ENCODE assay signal across 6 cellular contexts in the genomic region with DNA sequence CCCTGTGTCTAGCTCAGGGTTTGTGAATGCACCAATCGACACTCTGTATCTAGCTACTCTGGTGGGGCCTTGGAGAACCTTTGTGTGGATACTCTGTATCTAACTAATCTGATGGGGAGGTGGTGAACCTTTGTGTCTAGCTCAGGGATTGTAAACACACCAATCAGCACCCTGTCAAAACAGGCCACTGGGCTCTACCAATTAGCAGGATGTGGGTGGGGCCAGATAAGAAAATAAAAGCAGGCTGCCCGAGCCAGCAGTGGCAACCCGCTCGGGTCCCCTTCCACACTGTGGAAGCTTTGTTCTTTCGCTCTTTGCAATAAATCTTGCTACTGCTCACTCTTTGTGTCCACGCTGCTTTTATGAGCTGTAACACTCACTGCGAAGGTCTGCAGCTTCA. TPM values are rescaled to one million over a fixed set of nuclear protein-coding genes. Genes with fewer than 3 reads are reported as not detected.
DNase-seq lines count a peak whose midpoint lies in the region; ATAC-seq, FAIRE-seq and TF ChIP-seq lines count a peak whose summit lies in the region.
"Not testable (repeated sequence)": the region's sequence is repeated elsewhere in the genome, so short reads cannot be mapped to it uniquely, and the experiment has no call there.

No MANE protein-coding gene starts in this region.

- H3K27me3 ChIP-seq in dorsolateral prefrontal cortex; HepG2 (ENCODE audit: control insufficient read depth in 1 of 2, insufficient read depth in 2 of 2, low read length in 2 of 2); testis: not testable (repeated sequence)

- H3K9me3 Mint-ChIP-seq in brain, nephron, neural crest cell: not testable (repeated sequence)

- WGBS in HepG2 (ENCODE audit: low lambda C conversion rate) = 92% methylated on average over 7 of the region's 7 CpGs
- 80 to 84% methylated on average over 7 of the region's 7 CpGs for WGBS in testis, 2 donors

- not testable (repeated sequence) for BruUV-seq in HepG2 (replicated peaks; lab: Mats Ljungman, UMichigan)

- H3K36me3 ChIP-seq in HepG2 (replicated peaks in 1 of 2; ENCODE audit: control insufficient read depth in 1 of 2, insufficient read depth in 2 of 2, low read length in 2 of 2); testis (ENCODE audit: low read depth, missing control alignments): not testable (repeated sequence)

- H3K4me1 ChIP-seq in HepG2 (ENCODE audit: insufficient read depth, low read length) = peaks cover 42% of the 10 kb centered on the region
- H3K4me1 ChIP-seq in testis = not testable (repeated sequence)

- TF ChIP-seq POLR2A in HepG2 (IDR thresholded peaks at IDR 0.05; ENCODE audit: insufficient read depth in 1 of 2, low read depth in 2 of 2, low read length in 2 of 2); testis (IDR thresholded peaks at IDR 0.05): not testable (repeated sequence)

- peak overlapping the region in 47 of 59 donors; percentile 28 to 89 (median 74) for H3K27ac ChIP-seq in dorsolateral prefrontal cortex
- H3K27ac ChIP-seq in HepG2 (ENCODE audit: extremely low read length, insufficient read depth, low read length); testis: not testable (repeated sequence)

- not testable (repeated sequence) for H3K9me3 ChIP-seq in HepG2 (ENCODE audit: low read length); testis

- CTCF ChIA-PET in HepG2 (lab: Yijun Ruan, JAX; ENCODE audit: low intra/inter-chr PET ratio, low total read pairs) = not testable (repeated sequence)

- not testable (repeated sequence) for H3K79me2 ChIP-seq in HepG2 (ENCODE audit: insufficient read depth, low read length)

- POLR2A ChIA-PET in HepG2 (lab: Yijun Ruan, JAX) = not testable (repeated sequence)

- ATAC-seq in HepG2 = not testable (repeated sequence)

- peak overlapping the region in 1 of 5 experiments; percentile 71 for H3K4me3 Mint-ChIP-seq in brain
- H3K4me3 Mint-ChIP-seq in nephron = not testable (repeated sequence)
- peak overlapping the region; percentile 12 for H3K4me3 Mint-ChIP-seq in neural crest cell

- DNase-seq in dorsolateral prefrontal cortex (peak in 2 of 10 donors; percentile 39 to 54), testis (peak; percentile 56)
- DNase-seq in HepG2 (ENCODE audit: low spot score); neural crest cell (ENCODE audit: low read depth, low spot score): not testable (repeated sequence)

- FAIRE-seq in HepG2 (lab: Jason Lieb, UNC) = not testable (repeated sequence)

- not testable (repeated sequence) for H3K4me2 ChIP-seq in HepG2 (ENCODE audit: low read depth, low read length)

- H3K9ac ChIP-seq in HepG2 (ENCODE audit: insufficient read depth, low read depth, low read length) = not testable (repeated sequence)

- not testable (repeated sequence) for TF ChIP-seq EP300 in HepG2 (IDR thresholded peaks at IDR 0.05; ENCODE audit: low read depth in 2 of 2, low read length in 2 of 2); HepG2 (CRISPR knock-in tag; IDR thresholded peaks at IDR 0.05; ENCODE audit: borderline replicate concordance)

- peaks cover 71% of the 10 kb centered on the region for H3K4me1 Mint-ChIP-seq in brain
- peaks cover 46% of the 10 kb centered on the region for H3K4me1 Mint-ChIP-seq in nephron
- peaks cover 60% of the 10 kb centered on the region for H3K4me1 Mint-ChIP-seq in neural crest cell

- not testable (repeated sequence) for H3K27me3 Mint-ChIP-seq in brain; nephron (ENCODE audit: low read depth)
- peaks cover 13% of the 10 kb centered on the region for H3K27me3 Mint-ChIP-seq in neural crest cell (ENCODE audit: low read depth)

- not testable (repeated sequence) for TF ChIP-seq CTCF in brain (conservative IDR thresholded peaks at IDR 0.05); dorsolateral prefrontal cortex (IDR thresholded peaks at IDR 0.05 in 54 of 56, conservative IDR thresholded peaks at IDR 0.05 in 2 of 56; ENCODE audit: low read depth in 1 of 56, partially characterized antibody in 56 of 56); HepG2 (CRISPR knock-in tag; IDR thresholded peaks at IDR 0.05); nephron (IDR thresholded peaks at IDR 0.05; ENCODE audit: unreplicated experiment in 3 of 3); neural crest cell (conservative IDR thresholded peaks at IDR 0.05); testis (IDR thresholded peaks at IDR 0.05)

- peak overlapping the region in 8 of 59 donors; percentile 11 to 50 (median 32) for H3K4me3 ChIP-seq in dorsolateral prefrontal cortex
- not testable (repeated sequence) for H3K4me3 ChIP-seq in HepG2 (replicated peaks in 1 of 3; ENCODE audit: insufficient read depth in 1 of 3, low read depth in 2 of 3, low read length in 3 of 3); testis

- peaks cover 44% of the 10 kb centered on the region for H3K36me3 Mint-ChIP-seq in brain
- H3K36me3 Mint-ChIP-seq in nephron (ENCODE audit: low read depth) = peaks cover 38% of the 10 kb centered on the region
- peaks cover 14% of the 10 kb centered on the region for H3K36me3 Mint-ChIP-seq in neural crest cell (ENCODE audit: low read depth)

- H4K20me1 ChIP-seq in HepG2 (ENCODE audit: insufficient read depth, low read length) = not testable (repeated sequence)

- not testable (repeated sequence) for H2AFZ ChIP-seq in HepG2 (ENCODE audit: low read length)

- H3K27ac Mint-ChIP-seq in brain = peak overlapping the region; percentile 40 to 96 (median 51)
- peak overlapping the region; percentile 16 to 64 (median 46) for H3K27ac Mint-ChIP-seq in nephron
- H3K27ac Mint-ChIP-seq in neural crest cell (ENCODE audit: unreplicated experiment) = peak overlapping the region; percentile 60

- intact Hi-C loops in dorsolateral prefrontal cortex (cut with DNase I); HepG2 (cut with micrococcal nuclease; ENCODE audit: unreplicated experiment); testis (cut with DNase I; ENCODE audit: low total_unique reads): not testable (repeated sequence)

- TF ChIP-seq RAD21 in HepG2 (CRISPR knock-in tag; IDR thresholded peaks at IDR 0.05) = not testable (repeated sequence)

- in situ Hi-C loops in HepG2 (cut with HindIII; ENCODE audit: extremely low pct_ligation_motif_present, low pct_unique_long_range_greater_than_20kb) = not testable (repeated sequence)

RNA-seq across cellular contexts. Expression of a gene that starts 25.1 kb away (rescaled TPM):
- polyA plus RNA-seq in brain (ENCODE audit: insufficient read depth, low read depth, low replicate concordance) = 84.2 TPM
- total RNA-seq in dorsolateral prefrontal cortex = 100 to 1,000 TPM in 116 of 120 experiments, 10 to 100 TPM in 4; 89.7 to 184 (median 138) TPM
- total RNA-seq in HepG2 (2016; rRNA removed; fragmentation: Illumina TruSeq; extraction: Trizol) = 4.6 and 5.4 TPM in 2 replicates
- 6.8 and 8.3 TPM in 2 replicates for total RNA-seq in HepG2 (2016; cell fraction: cytosol; rRNA removed; fragmentation: Illumina TruSeq; extraction: Trizol; ENCODE audit: low read depth)
- total RNA-seq in HepG2 (2016; cell fraction: insoluble cytoplasmic fraction; rRNA removed; fragmentation: Illumina TruSeq; extraction: Trizol) = 3.3 and 3.9 TPM in 2 replicates
- 15.8 and 17.8 TPM in 2 replicates for total RNA-seq in HepG2 (2016; cell fraction: membrane; rRNA removed; fragmentation: Illumina TruSeq; extraction: Trizol)
- total RNA-seq in HepG2 (2016; cell fraction: nucleus; rRNA removed; fragmentation: Illumina TruSeq; extraction: Trizol) = 5.2 and 5.7 TPM in 2 replicates
- polyA plus RNA-seq in HepG2 (2011; rRNA removed) = 14.7 and 17.0 TPM in 2 replicates
- polyA plus RNA-seq in HepG2 (2011; cell fraction: cytosol; rRNA removed) = 12.2 and 12.3 TPM in 2 replicates
- polyA plus RNA-seq in HepG2 (2011; cell fraction: nucleus; rRNA removed) = 19.1 and 22.3 TPM in 2 replicates
- polyA plus RNA-seq in HepG2 (2012) = 19.7 and 20.6 TPM in 2 replicates
- 46.0 and 49.0 TPM in 2 replicates for polyA plus RNA-seq in HepG2 (2016; cell fraction: cytosol; fragmentation: Illumina TruSeq; extraction: Trizol; ENCODE audit: low read depth)
- 12.2 and 19.6 TPM in 2 replicates for polyA plus RNA-seq in HepG2 (2016; cell fraction: insoluble cytoplasmic fraction; fragmentation: Illumina TruSeq; extraction: Trizol; ENCODE audit: low read depth)
- polyA plus RNA-seq in HepG2 (2016; cell fraction: membrane; fragmentation: Illumina TruSeq; extraction: Trizol; ENCODE audit: low read depth) = 66.4 and 70.7 TPM in 2 replicates
- 21.7 and 23.0 TPM in 2 replicates for polyA plus RNA-seq in HepG2 (2016; cell fraction: nucleus; fragmentation: Illumina TruSeq; extraction: Trizol; ENCODE audit: insufficient read depth, low read depth)
- polyA minus RNA-seq in HepG2 (2011; rRNA and poly(A)+ RNA removed; ENCODE audit: low replicate concordance) = 4.1 and 12.5 TPM in 2 replicates
- polyA minus RNA-seq in HepG2 (2011; cell fraction: cytosol; rRNA and poly(A)+ RNA removed) = 4.6 and 5.2 TPM in 2 replicates
- 14.3 and 19.6 TPM in 2 replicates for polyA minus RNA-seq in HepG2 (2011; cell fraction: nucleus; rRNA and poly(A)+ RNA removed)
- total RNA-seq in neural crest cell = 33.5 and 36.5 TPM in 2 replicates
- 10 to 100 TPM; 63.6 to 79.1 TPM for total RNA-seq in testis
- 140 TPM for polyA plus RNA-seq in testis (ENCODE audit: insufficient read depth, low read depth, low replicate concordance)

RNA-seq across cellular contexts. Expression of a gene that starts 25.5 kb away (rescaled TPM):
- polyA plus RNA-seq in brain (ENCODE audit: insufficient read depth, low read depth, low replicate concordance) = 85.9 TPM
- total RNA-seq in dorsolateral prefrontal cortex = 100 to 1,000 TPM in 99 of 120 experiments, 10 to 100 TPM in 21; 82.2 to 211 (median 117) TPM
- 56.5 and 109 TPM in 2 replicates for total RNA-seq in HepG2 (2016; rRNA removed; fragmentation: Illumina TruSeq; extraction: Trizol)
- total RNA-seq in HepG2 (2016; cell fraction: cytosol; rRNA removed; fragmentation: Illumina TruSeq; extraction: Trizol; ENCODE audit: low read depth) = 17.1 and 19.6 TPM in 2 replicates
- 63.9 and 99.8 TPM in 2 replicates for total RNA-seq in HepG2 (2016; cell fraction: insoluble cytoplasmic fraction; rRNA removed; fragmentation: Illumina TruSeq; extraction: Trizol)
- 84.3 and 86.0 TPM in 2 replicates for total RNA-seq in HepG2 (2016; cell fraction: membrane; rRNA removed; fragmentation: Illumina TruSeq; extraction: Trizol)
- total RNA-seq in HepG2 (2016; cell fraction: nucleus; rRNA removed; fragmentation: Illumina TruSeq; extraction: Trizol) = 64.5 and 64.7 TPM in 2 replicates
- 43.9 and 46.1 TPM in 2 replicates for polyA plus RNA-seq in HepG2 (2011; rRNA removed)
- polyA plus RNA-seq in HepG2 (2011; cell fraction: cytosol; rRNA removed) = 25.5 and 35.4 TPM in 2 replicates
- polyA plus RNA-seq in HepG2 (2011; cell fraction: nucleus; rRNA removed) = 44.8 and 58.7 TPM in 2 replicates
- polyA plus RNA-seq in HepG2 (2012) = 43.4 and 52.1 TPM in 2 replicates
- 20.6 and 23.0 TPM in 2 replicates for polyA plus RNA-seq in HepG2 (2016; cell fraction: cytosol; fragmentation: Illumina TruSeq; extraction: Trizol; ENCODE audit: low read depth)
- polyA plus RNA-seq in HepG2 (2016; cell fraction: insoluble cytoplasmic fraction; fragmentation: Illumina TruSeq; extraction: Trizol; ENCODE audit: low read depth) = 101 and 102 TPM in 2 replicates
- 67.1 and 72.2 TPM in 2 replicates for polyA plus RNA-seq in HepG2 (2016; cell fraction: membrane; fragmentation: Illumina TruSeq; extraction: Trizol; ENCODE audit: low read depth)
- polyA plus RNA-seq in HepG2 (2016; cell fraction: nucleus; fragmentation: Illumina TruSeq; extraction: Trizol; ENCODE audit: insufficient read depth, low read depth) = 80.2 and 81.9 TPM in 2 replicates
- polyA minus RNA-seq in HepG2 (2011; rRNA and poly(A)+ RNA removed; ENCODE audit: low replicate concordance) = 36.2 and 75.5 TPM in 2 replicates
- 24.4 and 29.4 TPM in 2 replicates for polyA minus RNA-seq in HepG2 (2011; cell fraction: cytosol; rRNA and poly(A)+ RNA removed)
- polyA minus RNA-seq in HepG2 (2011; cell fraction: nucleus; rRNA and poly(A)+ RNA removed) = 53.6 and 59.6 TPM in 2 replicates
- total RNA-seq in neural crest cell = 156 and 167 TPM in 2 replicates
- 10 to 100 TPM; 55.9 to 69.6 TPM for total RNA-seq in testis
- 63.4 TPM for polyA plus RNA-seq in testis (ENCODE audit: insufficient read depth, low read depth, low replicate concordance)
